14 cellular contexts compared by ENCODE assay signal in genomic region chr13:27040826-27041108, GRCh38.
DNase-seq lines count a peak whose midpoint lies in the region; ATAC-seq, FAIRE-seq and TF ChIP-seq lines count a peak whose summit lies in the region.
"Had no signal": no experiment of that assay in that cellular context is flagged by ENCODE, and none has a peak within 500 bp of the region (broad histone marks: within the 10 kb centered on the region; RNA-seq: fewer than 3 reads in every experiment).

No MANE protein-coding gene starts in this region.

- H2BK12ac ChIP-seq in H1 (ENCODE audit: low read depth, low read length) (peak overlapping the region; percentile 63; the same call in 1 of the 2 replicates), neuronal stem cell (ENCODE audit: low read length) (no peak overlapping the region)

- no peak overlapping the region for H2BK15ac ChIP-seq in H1 (ENCODE audit: low read length)
- H2BK15ac ChIP-seq in neuronal stem cell (ENCODE audit: low read length) = no peak overlapping the region

- H4K5ac ChIP-seq in H1 (ENCODE audit: insufficient read length, low read depth, low read length) = no peak overlapping the region

- H4K8ac ChIP-seq in H1 (ENCODE audit: extremely low read depth, insufficient read depth, low read length) (no peak overlapping the region), neuronal stem cell (ENCODE audit: low read depth, low read length) (no peak overlapping the region)

- no peaks in the 10 kb centered on the region for H4K20me1 ChIP-seq in H1 (replicated peaks in 1 of 2; ENCODE audit: control insufficient read depth in 1 of 2, insufficient read depth in 2 of 2, low read length in 2 of 2)

- no peak overlapping the region for H3K4ac ChIP-seq in H1 (replicated peaks; ENCODE audit: insufficient read length, low read depth, low read length)
- H3K4ac ChIP-seq in neuronal stem cell (ENCODE audit: low read length) = no peak overlapping the region

- no peak overlapping the region for H3K4me3 Mint-ChIP-seq in stimulated activated naive CD8-positive, alpha-beta T cell treated with anti-CD3 and anti-CD28 coated beads, Interleukin-15, amount 100 ng/mL, for 72 hours
- H3K4me3 Mint-ChIP-seq: H9 had no signal

- H3K27ac ChIP-seq in H1 (ENCODE audit: low read depth, low read length) (no peak overlapping the region), neuronal stem cell (replicated peaks; ENCODE audit: low read length) (no peak overlapping the region), stomach (peak overlapping the region in 4 of 5 donors; percentile 60 to 83 (median 73))
- H3K27ac ChIP-seq: SJSA1 had no signal

- H3K27me3 Mint-ChIP-seq in stimulated activated naive CD8-positive, alpha-beta T cell treated with anti-CD3 and anti-CD28 coated beads, Interleukin-15, amount 100 ng/mL, for 72 hours = peaks cover 12% of the 10 kb centered on the region

- H3K36me3 ChIP-seq in NT2/D1 (ENCODE audit: insufficient read depth, insufficient read length, low read length) (no peaks in the 10 kb centered on the region), H1 (ENCODE audit: control insufficient read depth in 2 of 4, insufficient read depth in 4 of 4, low read length in 3 of 4) (no peaks in the 10 kb centered on the region), neuronal stem cell (replicated peaks in 1 of 2; ENCODE audit: control insufficient read depth in 2 of 2, insufficient read depth in 2 of 2, low read length in 2 of 2) (no peaks in the 10 kb centered on the region), stomach (no peaks in the 10 kb centered on the region)
- H3K36me3 ChIP-seq: SJSA1 had no signal

- TF ChIP-seq CTCF in H1 (IDR thresholded peaks at IDR 0.05; ENCODE audit: control extremely low read depth in 1 of 3, insufficient read depth in 1 of 3, low read depth in 1 of 3, low read length in 3 of 3) = no peak
- TF ChIP-seq CTCF in stomach (IDR thresholded peaks at IDR 0.05) = no peak

- H2BK5ac ChIP-seq in H1 (ENCODE audit: low read depth, low read length) (0 out of 2 replicates have a peak overlapping the region, but pooled peaks have one; percentile 16), neuronal stem cell (ENCODE audit: low read length) (no peak overlapping the region)

- H3K4me3 ChIP-seq in NT2/D1 (ENCODE audit: insufficient read length, low read depth) (no peak overlapping the region), H1 (ENCODE audit: extremely low read depth in 1 of 4, insufficient read depth in 2 of 4, low read depth in 3 of 4, low read length in 4 of 4) (no peak overlapping the region), neuronal stem cell (ENCODE audit: low read length in 2 of 2) (no peak overlapping the region), stomach (no peak overlapping the region)
- H3K4me3 ChIP-seq: SJSA1 had no signal

- H2AFZ ChIP-seq in H1 (ENCODE audit: low read length) = no peak overlapping the region; the same call in 1 of the 2 replicates
- no peak overlapping the region for H2AFZ ChIP-seq in neuronal stem cell (ENCODE audit: low read length)

- H4K91ac ChIP-seq in H1 (replicated peaks; ENCODE audit: insufficient read length, low read length) (no peak overlapping the region), neuronal stem cell (ENCODE audit: low read depth, low read length, poor library complexity) (no peak overlapping the region)

- no peaks in the 10 kb centered on the region for H3K23me2 ChIP-seq in H1 (ENCODE audit: low read depth, low read length)

- ATAC-seq in stimulated activated naive CD8-positive, alpha-beta T cell treated with anti-CD3 and anti-CD28 coated beads, Interleukin-15, amount 100 ng/mL, for 72 hours = no peak

- no peak overlapping the region for H3K4me2 ChIP-seq in H1 (ENCODE audit: insufficient read depth in 1 of 2, low read depth in 2 of 2, low read length in 2 of 2)
- no peak overlapping the region for H3K4me2 ChIP-seq in neuronal stem cell (ENCODE audit: insufficient read depth, low read length, poor library complexity, severe bottlenecking)

- H3K9me3 ChIP-seq in NT2/D1 (ENCODE audit: insufficient read depth, low read length) (no peaks in the 10 kb centered on the region), H1 (ENCODE audit: insufficient read depth in 2 of 2, low read depth in 1 of 2, low read length in 1 of 2) (no peaks in the 10 kb centered on the region), neuronal stem cell (replicated peaks in 1 of 2; ENCODE audit: control insufficient read depth in 2 of 2, insufficient read depth in 1 of 2, low read depth in 1 of 2, low read length in 2 of 2) (no peaks in the 10 kb centered on the region), stomach (no peaks in the 10 kb centered on the region)
- H3K9me3 ChIP-seq: SJSA1 had no signal

- no peaks in the 10 kb centered on the region for H3K79me2 ChIP-seq in H1 (ENCODE audit: control insufficient read depth in 1 of 2, insufficient read depth in 2 of 2, low read length in 2 of 2)

- no peak overlapping the region for H2BK20ac ChIP-seq in H1 (ENCODE audit: low read length)

- POLR2A ChIA-PET in H1 (lab: Charles Lee; ENCODE audit: partially characterized antibody) = no interaction called here

- no peak overlapping the region for H3K27ac Mint-ChIP-seq in stimulated activated naive CD8-positive, alpha-beta T cell treated with anti-CD3 and anti-CD28 coated beads, Interleukin-15, amount 100 ng/mL, for 72 hours

- H2AK5ac ChIP-seq in H1 (ENCODE audit: low read depth, low read length) = 0 out of 2 replicates have a peak overlapping the region, but pooled peaks have one; percentile 15
- no peak overlapping the region for H2AK5ac ChIP-seq in neuronal stem cell (ENCODE audit: low read depth, low read length)

- H2BK120ac ChIP-seq in H1 (replicated peaks; ENCODE audit: low read depth, low read length) = no peak overlapping the region
- H2BK120ac ChIP-seq in neuronal stem cell (ENCODE audit: low read depth, low read length) = no peak overlapping the region

- CTCF ChIA-PET in H1 (lab: Charles Lee; ENCODE audit: partially characterized antibody) = interaction anchor here (1.0 to 1.8 kb wide), 2 partner anchors 293 to 321 kb away, joined by 3 to 4 read pairs; no protein-coding TSS in a partner anchor

- WGBS in H1 (ENCODE audit: extremely low coverage in 1 of 2, insufficient coverage in 1 of 2, insufficient read length in 1 of 2, insufficient replicate concordance in 2 of 2, low coverage in 1 of 2, low lambda C conversion rate in 2 of 2, missing lambda C conversion rate in 1 of 2), 2 experiments = 97% methylated on average over 4 of the region's 4 CpGs; no CpG with 5 or more reads in 1 of the 2 experiments
- WGBS in neuronal stem cell (ENCODE audit: extremely low coverage in 2 of 2, insufficient read length in 2 of 2, insufficient replicate concordance in 1 of 2), 2 donors = no CpG with 5 or more reads among the region's 4 CpGs
- 95 to 99% (median 98%) methylated on average over 4 of the region's 4 CpGs for WGBS in stomach, 5 donors

- H3K4me1 ChIP-seq in NT2/D1 (ENCODE audit: insufficient read depth, insufficient read length) (peaks cover 16% of the 10 kb centered on the region), H1 (replicated peaks in 1 of 4; ENCODE audit: control insufficient read depth in 3 of 4, insufficient read depth in 4 of 4, low read length in 3 of 4) (peaks cover 2 to 12% (median 6%) of the 10 kb centered on the region in 4 experiments; a peak in 5 of 7 replicates), neuronal stem cell (ENCODE audit: control insufficient read depth in 2 of 2, insufficient read depth in 1 of 2, low read depth in 1 of 2, low read length in 2 of 2) (peaks cover 0 to 12% of the 10 kb centered on the region in 2 donors), stomach (peaks cover 3 to 41% (median 20%) of the 10 kb centered on the region in 4 donors)

- H3K18ac ChIP-seq in H1 (ENCODE audit: extremely low read depth, low read length) (no peak overlapping the region; the same call in 1 of the 2 replicates), neuronal stem cell (ENCODE audit: low read length) (peak overlapping the region; percentile 7)

- intact Hi-C loops in stomach (cut with DNase I; ENCODE audit: low total_unique reads) = no loop called here

- H3K27me3 ChIP-seq in NT2/D1 (ENCODE audit: insufficient read depth, insufficient read length) (no peaks in the 10 kb centered on the region), H1 (replicated peaks in 1 of 4; ENCODE audit: control insufficient read depth in 3 of 4, extremely low read depth in 1 of 4, insufficient read depth in 3 of 4, low read length in 3 of 4) (no peaks in the 10 kb centered on the region; a peak in 2 of 7 replicates), neuronal stem cell (ENCODE audit: control insufficient read depth in 3 of 3, insufficient read depth in 3 of 3, low read depth in 1 of 3, low read length in 3 of 3) (peaks cover 0 to 4% (median 0%) of the 10 kb centered on the region in 3 experiments), stomach (no peaks in the 10 kb centered on the region)
- H3K27me3 ChIP-seq: SJSA1 had no signal

- TF ChIP-seq POLR2A in H1 (IDR thresholded peaks at IDR 0.05; ENCODE audit: control extremely low read depth in 1 of 2, low read depth in 2 of 2, low read length in 2 of 2) = no peak
- no peak for TF ChIP-seq POLR2A in stomach (IDR thresholded peaks at IDR 0.05)

- H3K56ac ChIP-seq in H1 (replicated peaks; ENCODE audit: insufficient read length, low read depth, low read length) = no peak overlapping the region

- H3K79me1 ChIP-seq in H1 (ENCODE audit: low read depth, low read length) (no peaks in the 10 kb centered on the region), neuronal stem cell (ENCODE audit: low read depth, low read length) (no peaks in the 10 kb centered on the region)

- peaks cover 25% of the 10 kb centered on the region for H3K4me1 Mint-ChIP-seq in stimulated activated naive CD8-positive, alpha-beta T cell treated with anti-CD3 and anti-CD28 coated beads, Interleukin-15, amount 100 ng/mL, for 72 hours

- no peak for TF ChIP-seq EP300 in H1 (IDR thresholded peaks at IDR 0.05; ENCODE audit: borderline replicate concordance in 1 of 2, low read depth in 2 of 2, low read length in 2 of 2)
- TF ChIP-seq EP300 in stomach (IDR thresholded peaks at IDR 0.05) = no peak

- H3K23ac ChIP-seq in H1 (ENCODE audit: insufficient read length) (no peak overlapping the region), neuronal stem cell (ENCODE audit: low read depth, low read length, poor library complexity) (no peak overlapping the region)

- H3K9me3 Mint-ChIP-seq in stimulated activated naive CD8-positive, alpha-beta T cell treated with anti-CD3 and anti-CD28 coated beads, Interleukin-15, amount 100 ng/mL, for 72 hours = no peaks in the 10 kb centered on the region
- H3K9me3 Mint-ChIP-seq: H9 had no signal

- FAIRE-seq in H1 (lab: Jason Lieb, UNC) = no peak

- no peak for TF ChIP-seq RAD21 in H1 (IDR thresholded peaks at IDR 0.05 in 1 of 2, conservative IDR thresholded peaks at IDR 0.05 in 1 of 2; ENCODE audit: low read depth in 2 of 2, low read length in 2 of 2)

- H3K14ac ChIP-seq in H1 (ENCODE audit: insufficient read length) (no peak overlapping the region), neuronal stem cell (ENCODE audit: low read length) (no peak overlapping the region)

- DNase-seq in NT2/D1 (ENCODE audit: low read depth, low spot score) (no peak), H1 (ENCODE audit: low read depth in 1 of 2, low spot score in 2 of 2) (no peak), neuronal stem cell (ENCODE audit: low spot score) (no peak), stomach (no peak), NCI-H2029 treated with DMSO at 0.1 percent for 48 hours (lab: John Stamatoyannopoulos, UW) (no peak), germinal center (ENCODE audit: low spot score) (no peak)
- DNase-seq in stimulated activated naive CD8-positive, alpha-beta T cell treated with anti-CD3 and anti-CD28 coated beads, Interleukin-15, amount 100 ng/mL, for 72 hours = no peak
- DNase-seq: DMS153, EL, H9, NCI-H1417, NCI-H2029, NCI-H510A treated with DMSO at 0.1 percent for 48 hours had no signal

- H3K9ac ChIP-seq in NT2/D1 (ENCODE audit: insufficient read length, low read depth) (peak overlapping the region; percentile 42), H1 (replicated peaks in 1 of 4; ENCODE audit: extremely low read depth in 1 of 4, low read depth in 3 of 4, low read length in 3 of 4) (no peak overlapping the region), neuronal stem cell (ENCODE audit: low read depth, low read length, poor library complexity) (no peak overlapping the region)

Comparison
In these comparisons a context has a peak if more than half of its experiments do, and no peak if none do; other contexts are left out.
1. H3K27ac ChIP-seq: peak in stomach (4 of 5); none in H1 (single experiment) and neuronal stem cell (single experiment).